In genomic region chr4:3360741-3361140, GRCh38 we compare ENCODE assay signal across 17 cellular contexts.
A peak's percentile ranks its signal among the peaks of the same experiment; 100 is the strongest.
DNase-seq lines count a peak whose midpoint lies in the region; ATAC-seq and TF ChIP-seq lines count a peak whose summit lies in the region.
"Had no signal": no experiment of that assay in that cellular context is flagged by ENCODE, and none has a peak within 500 bp of the region (broad histone marks: within the 10 kb centered on the region; RNA-seq: fewer than 3 reads in every experiment).

No MANE protein-coding gene starts in this region.

- peaks cover 0 to 4% of the 10 kb centered on the region in 2 donors for H3K4me1 ChIP-seq in lung (ENCODE audit: control insufficient read depth in 2 of 2, insufficient read depth in 2 of 2, low read length in 2 of 2)
- H3K4me1 ChIP-seq: A549, Peyer's patch had no signal

- H3K4me3 ChIP-seq in coronary artery (no peak overlapping the region), lung (no peak overlapping the region)
- H3K4me3 ChIP-seq: A549, Peyer's patch had no signal

- ATAC-seq in lung (ENCODE audit: insufficient read depth, low FRiP score) (no peak), HG02798 (IDR thresholded peaks at IDR 0.05; ENCODE audit: poor library complexity, unreplicated experiment) (no peak)
- ATAC-seq in stimulated activated memory B cell treated with anti-CD40 and anti-IgM and Interleukin-4, amounts not matched to agents 10 μg/mL and 1 μg/mL and 100 μg/mL, for 72 hours, result no peak
- ATAC-seq: A549 had no signal

- H3K4me3 Mint-ChIP-seq in stimulated activated memory B cell treated with anti-CD40 and anti-IgM and Interleukin-4, amounts not matched to agents 10 μg/mL and 1 μg/mL and 100 μg/mL, for 72 hours, result no peak overlapping the region
- H3K4me3 Mint-ChIP-seq: B cell had no signal

- peaks cover 13% of the 10 kb centered on the region for H3K9me3 Mint-ChIP-seq in stimulated activated memory B cell treated with anti-CD40 and anti-IgM and Interleukin-4, amounts not matched to agents 10 μg/mL and 1 μg/mL and 100 μg/mL, for 72 hours

- peak; percentile 41 for DNase-seq in coronary artery (ENCODE audit: low spot score)
- peak; percentile 11 for DNase-seq in lung (ENCODE audit: low spot score)
- no peak for DNase-seq in hypothalamus (lab: John Stamatoyannopoulos, UW)
- DNase-seq in NCI-H187 (lab: John Stamatoyannopoulos, UW), result no peak
- DNase-seq: CD4-positive, CD25-positive, alpha-beta regulatory T cell; EL; GF-D8; Karpas-422; NCI-H187 treated with DMSO at 0.1 percent for 48 hours; NCI-H510A; NCI-H82 had no signal

- no peak for TF ChIP-seq EP300 in Ishikawa (IDR thresholded peaks at IDR 0.05; ENCODE audit: borderline replicate concordance)

- H3K36me3 Mint-ChIP-seq in stimulated activated memory B cell treated with anti-CD40 and anti-IgM and Interleukin-4, amounts not matched to agents 10 μg/mL and 1 μg/mL and 100 μg/mL, for 72 hours, result no peaks in the 10 kb centered on the region
- H3K36me3 Mint-ChIP-seq: CD4-positive, CD25-positive, alpha-beta regulatory T cell had no signal

- H3K4me1 Mint-ChIP-seq in stimulated activated memory B cell treated with anti-CD40 and anti-IgM and Interleukin-4, amounts not matched to agents 10 μg/mL and 1 μg/mL and 100 μg/mL, for 72 hours, result peaks cover 6% of the 10 kb centered on the region

- H3K27ac ChIP-seq in coronary artery (no peak overlapping the region), lung (ENCODE audit: low read depth in 1 of 2, low read length in 1 of 2) (no peak overlapping the region)
- H3K27ac ChIP-seq: A549, Peyer's patch had no signal

- TF ChIP-seq CTCF in coronary artery (IDR thresholded peaks at IDR 0.05) (no peak), lung (IDR thresholded peaks at IDR 0.05; ENCODE audit: control extremely low read depth, extremely low read depth) (no peak)

- WGBS in lung, 2 donors, result 95 to 96% methylated on average over 9 of the region's 9 CpGs

- H3K27ac Mint-ChIP-seq in stimulated activated memory B cell treated with anti-CD40 and anti-IgM and Interleukin-4, amounts not matched to agents 10 μg/mL and 1 μg/mL and 100 μg/mL, for 72 hours, result peak overlapping the region; percentile 46
- H3K27ac Mint-ChIP-seq: B cell had no signal

- no peaks in the 10 kb centered on the region for H3K9me3 ChIP-seq in lung (ENCODE audit: control insufficient read depth in 2 of 2, insufficient read depth in 1 of 2, low read length in 1 of 2)
- H3K9me3 ChIP-seq: A549, Peyer's patch had no signal

- no peaks in the 10 kb centered on the region for H3K36me3 ChIP-seq in lung (ENCODE audit: control insufficient read depth in 2 of 2, insufficient read depth in 2 of 2, low read length in 2 of 2)
- H3K36me3 ChIP-seq: Peyer's patch had no signal

- TF ChIP-seq RAD21 in Ishikawa (IDR thresholded peaks at IDR 0.05; ENCODE audit: low read depth), result no peak

- H3K27me3 Mint-ChIP-seq in stimulated activated memory B cell treated with anti-CD40 and anti-IgM and Interleukin-4, amounts not matched to agents 10 μg/mL and 1 μg/mL and 100 μg/mL, for 72 hours, result peaks cover 9% of the 10 kb centered on the region
- H3K27me3 Mint-ChIP-seq: B cell; CD4-positive, CD25-positive, alpha-beta regulatory T cell had no signal

- H3K27me3 ChIP-seq in lung (ENCODE audit: control insufficient read depth, insufficient read depth), result no peaks in the 10 kb centered on the region
- H3K27me3 ChIP-seq: Peyer's patch had no signal

TF ChIP-seq in Ishikawa, 13 proteins besides CTCF, POLR2A, EP300 and RAD21:
- TF ChIP-seq ZBTB7A (IDR thresholded peaks at IDR 0.05; ENCODE audit: low read depth) (no peak), FOXM1 (IDR thresholded peaks at IDR 0.05; ENCODE audit: borderline replicate concordance, low read depth) (no peak), REST (IDR thresholded peaks at IDR 0.05; ENCODE audit: low read depth) (no peak), MAX (IDR thresholded peaks at IDR 0.05) (no peak; the same call in 1 of the 2 replicates), CREB1 (IDR thresholded peaks at IDR 0.05; ENCODE audit: low read depth) (no peak), EGR1 (IDR thresholded peaks at IDR 0.05) (no peak), TEAD4 (IDR thresholded peaks at IDR 0.05) (peak; percentile 69)
TF ChIP-seq in Ishikawa: peak in this region for 1.

Comparison
In these comparisons a context has a peak if more than half of its experiments do, and no peak if none do; other contexts are left out.
1. DNase-seq: peak in coronary artery (single experiment) and lung (single experiment); none in hypothalamus (0 of 51) and NCI-H187 (0 of 2).